8 cellular contexts compared by ENCODE assay signal in the genomic region with DNA sequence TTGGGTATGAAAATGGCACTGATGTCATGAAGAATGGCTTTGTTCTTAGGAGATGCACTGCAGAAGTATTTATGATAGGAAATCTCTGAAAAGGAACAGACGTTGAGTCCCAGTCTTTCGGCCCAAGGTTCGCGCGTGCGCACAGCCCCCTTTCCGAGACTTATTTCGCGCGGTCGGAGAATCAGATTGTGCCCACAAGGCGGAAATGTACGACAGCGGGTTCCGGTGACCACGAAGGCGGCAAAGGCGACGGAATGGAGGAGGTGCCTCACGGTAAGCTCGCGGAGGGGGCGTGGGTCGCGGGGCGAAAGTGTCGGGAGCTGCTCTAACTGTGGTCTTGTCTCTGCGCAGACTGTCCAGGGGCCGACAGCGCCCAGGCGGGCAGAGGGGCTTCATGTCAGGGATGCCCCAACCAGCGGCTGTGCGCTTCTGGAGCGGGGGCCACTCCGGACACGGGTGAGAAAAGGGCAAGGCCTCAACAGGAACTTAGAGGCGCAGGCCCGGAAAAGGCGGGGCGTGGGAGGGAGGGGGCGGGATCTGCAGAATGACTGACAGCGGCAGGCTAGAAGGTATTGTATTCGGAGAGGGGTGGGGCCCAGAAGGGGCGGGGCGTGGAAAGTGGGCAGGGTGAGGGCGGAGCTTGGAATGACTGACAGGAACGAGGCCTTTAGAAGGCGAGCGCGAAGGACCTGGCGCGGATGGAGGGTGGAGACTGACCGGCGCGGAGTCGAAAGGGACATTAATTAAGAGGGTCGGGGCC. TPM values are rescaled to one million over a fixed set of nuclear protein-coding genes. Genes with fewer than 3 reads are reported as not detected.
DNase-seq lines count a peak whose midpoint lies in the region; FAIRE-seq and TF ChIP-seq lines count a peak whose summit lies in the region.

A gene (plus strand): TSS at position 233 of the 760 bp plus-strand sequence. CDS start 22 bp downstream, at position 255.

- H3K23ac ChIP-seq in H1 (ENCODE audit: insufficient read length), result no peak within 1 kb of the TSS
- peak within 1 kb of the TSS in 1 of 2 experiments; percentile 66 for H3K23ac ChIP-seq in mesenchymal stem cell (ENCODE audit: low read length in 2 of 2)

- WGBS in H1 (ENCODE audit: extremely low coverage in 1 of 2, insufficient coverage in 1 of 2, insufficient read length in 1 of 2, insufficient replicate concordance in 2 of 2, low coverage in 1 of 2, low lambda C conversion rate in 2 of 2, missing lambda C conversion rate in 1 of 2), 2 experiments, result 2% methylated on average over 38 of the region's 57 CpGs; no CpG with 5 or more reads in 1 of the 2 experiments
- WGBS in mesenchymal stem cell, result under 1% methylated on average over 57 of the region's 57 CpGs

- DNase-seq in CMK (ENCODE audit: low read depth) (peak; percentile 94), GM20000 (ENCODE audit: low spot score) (peak; percentile 93), HT1080 (ENCODE audit: low read depth) (peak; percentile 92), NOMO-1 treated with DMSO at 0.1 percent for 48 hours (lab: John Stamatoyannopoulos, UW; ENCODE audit: unreplicated experiment) (peak; percentile 92), H1 (ENCODE audit: low read depth in 1 of 2, low spot score in 2 of 2) (peak; percentile 98 to 100), mesenchymal stem cell (peak; percentile 98)
- DNase-seq in activated CD8-positive, alpha-beta memory T cell treated with anti-CD3 and anti-CD28 coated beads for 48 hours (ENCODE audit: low read depth in 2 of 3, low spot score in 2 of 3), result peak; percentile 98 to 99 (median 99)
- peak; percentile 99 for DNase-seq in stimulated activated CD8-positive, alpha-beta memory T cell treated with anti-CD3 and anti-CD28 coated beads, Interleukin-12 subunit alpha, Interleukin-12 subunit beta, amount 100 ng/mL, for 4 hours (ENCODE audit: low read depth)

- H4K8ac ChIP-seq in H1 (ENCODE audit: extremely low read depth, insufficient read depth, low read length) (peak within 1 kb of the TSS; percentile 93; the same call in 1 of the 2 replicates), mesenchymal stem cell (ENCODE audit: low read length) (peak within 1 kb of the TSS; percentile 99)

- H3K4me2 ChIP-seq in H1 (ENCODE audit: insufficient read depth in 1 of 2, low read depth in 2 of 2, low read length in 2 of 2), result peak within 1 kb of the TSS; percentile 68 to 95
- peak within 1 kb of the TSS; percentile 60 for H3K4me2 ChIP-seq in mesenchymal stem cell (ENCODE audit: low read length, poor library complexity, severe bottlenecking)

- H3K4me1 ChIP-seq in H1 (replicated peaks in 1 of 4; ENCODE audit: control insufficient read depth in 3 of 4, insufficient read depth in 4 of 4, low read length in 3 of 4) (peaks cover 0 to 4% (median 2%) of the 10 kb centered on the region in 4 experiments; a peak in 5 of 7 replicates), mesenchymal stem cell (ENCODE audit: control insufficient read depth, insufficient read depth, low read depth, low read length) (peaks cover 3% of the 10 kb centered on the region)

- H4K91ac ChIP-seq in H1 (replicated peaks; ENCODE audit: insufficient read length, low read length), result peak within 1 kb of the TSS; percentile 97
- peak within 1 kb of the TSS; percentile 99 for H4K91ac ChIP-seq in mesenchymal stem cell (ENCODE audit: low read length)

- H3K27ac ChIP-seq in H1 (ENCODE audit: low read depth, low read length) (peak within 1 kb of the TSS; percentile 89; the same call in 1 of the 2 replicates), mesenchymal stem cell (ENCODE audit: low read length, poor library complexity, severe bottlenecking) (peak within 1 kb of the TSS; percentile 99)

- H3K14ac ChIP-seq in H1 (ENCODE audit: insufficient read length) (no peak within 1 kb of the TSS), mesenchymal stem cell (ENCODE audit: low read length in 2 of 2) (peak within 1 kb of the TSS in 1 of 2 experiments; percentile 97)

- H2BK120ac ChIP-seq in H1 (replicated peaks; ENCODE audit: low read depth, low read length) (no peak within 1 kb of the TSS), mesenchymal stem cell (ENCODE audit: low read depth, low read length) (peak within 1 kb of the TSS; percentile 90)

- no peak within 1 kb of the TSS for H2BK15ac ChIP-seq in H1 (ENCODE audit: low read length)
- peak within 1 kb of the TSS; percentile 64 for H2BK15ac ChIP-seq in mesenchymal stem cell (ENCODE audit: low read depth, poor library complexity, severe bottlenecking)

- H4K20me1 ChIP-seq in H1 (replicated peaks in 1 of 2; ENCODE audit: control insufficient read depth in 1 of 2, insufficient read depth in 2 of 2, low read length in 2 of 2), result no peaks in the 10 kb centered on the region

- H3K4me3 ChIP-seq in H1 (ENCODE audit: extremely low read depth in 1 of 4, insufficient read depth in 2 of 4, low read depth in 3 of 4, low read length in 4 of 4) (peak within 1 kb of the TSS; percentile 54 to 81 (median 73)), mesenchymal stem cell (ENCODE audit: insufficient read depth in 1 of 2, low read depth in 1 of 2, low read length in 2 of 2) (peak within 1 kb of the TSS; percentile 83 to 84)

- peaks cover 4% of the 10 kb centered on the region; the same call in 1 of the 2 replicates for H3K23me2 ChIP-seq in H1 (ENCODE audit: low read depth, low read length)

- POLR2A ChIA-PET in H1 (lab: Charles Lee; ENCODE audit: partially characterized antibody), result interaction anchor here (0.6 to 1.3 kb wide), 12 partner anchors 9 to 1434 kb away, joined by 3 to 5 read pairs (median 3); no protein-coding TSS in a partner anchor

- no peaks in the 10 kb centered on the region for H3K27me3 ChIP-seq in H1 (replicated peaks in 1 of 4; ENCODE audit: control insufficient read depth in 3 of 4, extremely low read depth in 1 of 4, insufficient read depth in 3 of 4, low read length in 3 of 4)
- no peaks in the 10 kb centered on the region for H3K27me3 ChIP-seq in mesenchymal stem cell (ENCODE audit: control insufficient read depth in 1 of 2, insufficient read depth in 1 of 2, low read length in 2 of 2)

- H3K9ac ChIP-seq in H1 (replicated peaks in 1 of 4; ENCODE audit: extremely low read depth in 1 of 4, low read depth in 3 of 4, low read length in 3 of 4) (peak within 1 kb of the TSS; percentile 67 to 87 (median 76)), mesenchymal stem cell (ENCODE audit: low read length) (peak within 1 kb of the TSS; percentile 97)

- H2BK20ac ChIP-seq in H1 (ENCODE audit: low read length), result no peak within 1 kb of the TSS

- CTCF ChIA-PET in H1 (lab: Charles Lee; ENCODE audit: partially characterized antibody), result interaction anchor here (0.6 to 3.0 kb wide), 9 partner anchors 10 to 395 kb away, joined by 3 to 12 read pairs (median 4); a partner anchor contains a TSS

- H3K36me3 ChIP-seq in H1 (ENCODE audit: control insufficient read depth in 2 of 4, insufficient read depth in 4 of 4, low read length in 3 of 4) (peaks cover 0 to 6% (median 0%) of the 10 kb centered on the region in 4 experiments; a peak in 2 of 8 replicates), mesenchymal stem cell (ENCODE audit: control insufficient read depth in 1 of 2, insufficient read depth in 2 of 2, low read depth in 1 of 2, low read length in 2 of 2) (peaks cover 11 to 18% of the 10 kb centered on the region in 2 experiments)

- H3K18ac ChIP-seq in H1 (ENCODE audit: extremely low read depth, low read length), result peak within 1 kb of the TSS; percentile 95
- H3K18ac ChIP-seq in mesenchymal stem cell (ENCODE audit: low read depth in 1 of 2, low read length in 2 of 2), result peak within 1 kb of the TSS; percentile 96 to 99

- H2BK12ac ChIP-seq in H1 (ENCODE audit: low read depth, low read length), result no peak within 1 kb of the TSS
- peak within 1 kb of the TSS in 1 of 2 experiments; percentile 29 for H2BK12ac ChIP-seq in mesenchymal stem cell (ENCODE audit: low read length in 2 of 2)

- H3K79me2 ChIP-seq in H1 (ENCODE audit: control insufficient read depth in 1 of 2, insufficient read depth in 2 of 2, low read length in 2 of 2), result no peaks in the 10 kb centered on the region

- H3K9me3 ChIP-seq in H1 (ENCODE audit: insufficient read depth in 2 of 2, low read depth in 1 of 2, low read length in 1 of 2) (no peaks in the 10 kb centered on the region), mesenchymal stem cell (ENCODE audit: control insufficient read depth, low read length) (no peaks in the 10 kb centered on the region)

- no peak for FAIRE-seq in H1 (lab: Jason Lieb, UNC)

- no peak for TF ChIP-seq EP300 in H1 (IDR thresholded peaks at IDR 0.05; ENCODE audit: borderline replicate concordance in 1 of 2, low read depth in 2 of 2, low read length in 2 of 2)

- peak within 1 kb of the TSS; percentile 97 for H2BK5ac ChIP-seq in H1 (ENCODE audit: low read depth, low read length)
- peak within 1 kb of the TSS; percentile 98 for H2BK5ac ChIP-seq in mesenchymal stem cell (ENCODE audit: low read depth, low read length, poor library complexity, severe bottlenecking)

- H3K4ac ChIP-seq in H1 (replicated peaks; ENCODE audit: insufficient read length, low read depth, low read length) (no peak within 1 kb of the TSS), mesenchymal stem cell (ENCODE audit: low read depth in 1 of 2, low read length in 2 of 2) (peak within 1 kb of the TSS; percentile 90 to 95)

- H2AFZ ChIP-seq in H1 (ENCODE audit: low read length) (peak within 1 kb of the TSS; percentile 97), mesenchymal stem cell (ENCODE audit: low read depth, low read length) (peak within 1 kb of the TSS; percentile 79)

- H4K5ac ChIP-seq in H1 (ENCODE audit: insufficient read length, low read depth, low read length), result peak within 1 kb of the TSS; percentile 92

- H2AK5ac ChIP-seq in H1 (ENCODE audit: low read depth, low read length) (no peak within 1 kb of the TSS), mesenchymal stem cell (ENCODE audit: low read length, severe bottlenecking) (no peak within 1 kb of the TSS)

- TF ChIP-seq RAD21 in H1 (IDR thresholded peaks at IDR 0.05 in 1 of 2, conservative IDR thresholded peaks at IDR 0.05 in 1 of 2; ENCODE audit: low read depth in 2 of 2, low read length in 2 of 2), result no peak

- H3K56ac ChIP-seq in H1 (replicated peaks; ENCODE audit: insufficient read length, low read depth, low read length), result peak within 1 kb of the TSS; percentile 66

- no peak for TF ChIP-seq CTCF in GM20000 (IDR thresholded peaks at IDR 0.05; ENCODE audit: extremely low read depth, missing control alignments)
- no peak for TF ChIP-seq CTCF in H1 (IDR thresholded peaks at IDR 0.05; ENCODE audit: control extremely low read depth in 1 of 3, insufficient read depth in 1 of 3, low read depth in 1 of 3, low read length in 3 of 3)

- TF ChIP-seq POLR2A in H1 (IDR thresholded peaks at IDR 0.05; ENCODE audit: control extremely low read depth in 1 of 2, low read depth in 2 of 2, low read length in 2 of 2), result peak; percentile 59 to 90

- no peaks in the 10 kb centered on the region for H3K79me1 ChIP-seq in H1 (ENCODE audit: low read depth, low read length)
- peaks cover 6% of the 10 kb centered on the region for H3K79me1 ChIP-seq in mesenchymal stem cell (replicated peaks; ENCODE audit: low read length, poor library complexity, severe bottlenecking)

RNA-seq across cellular contexts. Expression of the gene that starts here (rescaled TPM):
- 52.8 and 61.4 TPM in 2 replicates for total RNA-seq in HT1080 (2014; rRNA removed; shearing (Covaris generic))
- polyA plus RNA-seq in HT1080 (2015; cell fraction: cytosol; rRNA removed), result 34.2 and 34.6 TPM in 2 replicates
- polyA plus RNA-seq in HT1080 (2015; cell fraction: nucleus; rRNA removed), result 21.4 and 28.4 TPM in 2 replicates
- total RNA-seq in H1 (2021; fragmentation: NEBNext Ultra II Directional; extraction: Animal tissue kit (Norgen Biotek cat#: 25700)), result 28.2 and 32.1 TPM in 2 replicates
- 29.1 and 32.2 TPM in 2 replicates for polyA plus RNA-seq in H1 (2011; rRNA removed)
- 44.5 TPM for polyA plus RNA-seq in H1 (2011; cell fraction: cytosol; rRNA removed)
- 26.0 TPM for polyA plus RNA-seq in H1 (2011; cell fraction: nucleus; rRNA removed)
- 34.9 to 38.4 TPM (median 38.1 TPM) in 4 replicates for polyA plus RNA-seq in H1 (2012, experiment 1 of 2)
- 35.2 TPM for polyA plus RNA-seq in H1 (2012, experiment 2 of 2)
- polyA plus RNA-seq in H1 (2013, experiment 1 of 2), result 22.9 TPM
- 24.7 TPM for polyA plus RNA-seq in H1 (2013, experiment 2 of 2)
- polyA minus RNA-seq in H1 (2011; rRNA and poly(A)+ RNA removed), result 24.7 and 29.0 TPM in 2 replicates
- 16.5 TPM for polyA minus RNA-seq in H1 (2011; cell fraction: cytosol; rRNA and poly(A)+ RNA removed)
- polyA minus RNA-seq in H1 (2011; cell fraction: nucleus; rRNA and poly(A)+ RNA removed), result 10.3 TPM
- 21.3 TPM for polyA plus RNA-seq in mesenchymal stem cell (2013, experiment 1 of 2)
- 20.9 TPM for polyA plus RNA-seq in mesenchymal stem cell (2013, experiment 2 of 2)

Comparison
In these comparisons a context has a peak if more than half of its experiments do, and no peak if none do; other contexts are left out.
1. Peak in every context shown above with its lines: DNase-seq, H3K4me3 ChIP-seq and H3K27ac ChIP-seq.